Comparison of ENCODE assay signal across 24 cellular contexts in the genomic region with DNA sequence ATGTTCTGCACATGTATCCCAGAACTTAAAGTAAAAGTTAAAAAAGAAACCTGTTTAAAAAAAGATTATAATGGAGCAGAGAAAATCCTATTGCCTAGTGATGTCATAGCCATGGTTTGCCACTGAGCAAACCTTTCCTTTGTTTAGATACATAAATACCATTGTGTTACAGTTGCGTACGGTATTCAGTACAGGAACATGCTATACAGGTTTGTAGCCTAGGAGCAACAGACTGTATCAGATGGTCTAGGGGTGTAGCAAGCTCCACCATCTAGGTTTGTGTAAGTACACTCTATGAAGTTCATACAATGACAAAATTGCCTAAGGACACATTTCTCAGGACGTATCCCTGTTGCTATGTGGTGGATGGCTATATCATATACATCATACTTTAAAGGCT.
"Had no signal": no experiment of that assay in that cellular context is flagged by ENCODE, and none has a peak within 500 bp of the region (broad histone marks: within the 10 kb centered on the region; RNA-seq: fewer than 3 reads in every experiment).

No MANE protein-coding gene starts in this region.

- H3K27ac Mint-ChIP-seq: mesothelial cell of epicardium had no signal

- H3K27me3 ChIP-seq: dorsolateral prefrontal cortex, esophagus squamous epithelium, gastrocnemius medialis, heart right ventricle, left lung had no signal

- H3K27ac ChIP-seq: coronary artery, dorsolateral prefrontal cortex, esophagus squamous epithelium, gastrocnemius medialis, heart right ventricle, left lung, lower lobe of right lung had no signal

- H3K9me3 ChIP-seq: esophagus squamous epithelium, gastrocnemius medialis, left lung, lower lobe of right lung, mucosa of descending colon had no signal

- FAIRE-seq: colon, islet of Langerhans, keratinocyte had no signal

- H3K36me3 ChIP-seq: esophagus squamous epithelium, gastrocnemius medialis, heart right ventricle, left lung, lower lobe of right lung had no signal

- H3K4me1 ChIP-seq: esophagus squamous epithelium, gastrocnemius medialis, heart right ventricle, left lung, lower lobe of right lung had no signal

- ATAC-seq: gastrocnemius medialis, heart right ventricle, left cardiac atrium, left lung, left ventricle myocardium superior, lower lobe of right lung, mucosa of descending colon had no signal

- DNase-seq: dermis blood vessel endothelial cell; dorsolateral prefrontal cortex; effector CD4-positive, alpha-beta T cell; effector memory CD4-positive, alpha-beta T cell; esophagus squamous epithelium; foreskin fibroblast; foreskin melanocyte; gastrocnemius medialis; glutamatergic neuron; head of caudate nucleus; heart right ventricle; hippocampal formation; left cardiac atrium; left lung; left ventricle myocardium superior; lower lobe of right lung; mesenchymal stem cell; mucosa of descending colon; naive B cell had no signal

- H3K27me3 Mint-ChIP-seq: naive B cell had no signal

- H3K36me3 Mint-ChIP-seq: naive B cell had no signal

- H3K4me3 ChIP-seq: coronary artery, dorsolateral prefrontal cortex, esophagus squamous epithelium, gastrocnemius medialis, heart right ventricle, left lung, lower lobe of right lung, mucosa of descending colon had no signal

- H3K4me3 Mint-ChIP-seq: mesothelial cell of epicardium, naive B cell had no signal

- H3K4me1 Mint-ChIP-seq: mesothelial cell of epicardium, naive B cell had no signal
